ENCODE assay signal across 25 cellular contexts in the genomic region with DNA sequence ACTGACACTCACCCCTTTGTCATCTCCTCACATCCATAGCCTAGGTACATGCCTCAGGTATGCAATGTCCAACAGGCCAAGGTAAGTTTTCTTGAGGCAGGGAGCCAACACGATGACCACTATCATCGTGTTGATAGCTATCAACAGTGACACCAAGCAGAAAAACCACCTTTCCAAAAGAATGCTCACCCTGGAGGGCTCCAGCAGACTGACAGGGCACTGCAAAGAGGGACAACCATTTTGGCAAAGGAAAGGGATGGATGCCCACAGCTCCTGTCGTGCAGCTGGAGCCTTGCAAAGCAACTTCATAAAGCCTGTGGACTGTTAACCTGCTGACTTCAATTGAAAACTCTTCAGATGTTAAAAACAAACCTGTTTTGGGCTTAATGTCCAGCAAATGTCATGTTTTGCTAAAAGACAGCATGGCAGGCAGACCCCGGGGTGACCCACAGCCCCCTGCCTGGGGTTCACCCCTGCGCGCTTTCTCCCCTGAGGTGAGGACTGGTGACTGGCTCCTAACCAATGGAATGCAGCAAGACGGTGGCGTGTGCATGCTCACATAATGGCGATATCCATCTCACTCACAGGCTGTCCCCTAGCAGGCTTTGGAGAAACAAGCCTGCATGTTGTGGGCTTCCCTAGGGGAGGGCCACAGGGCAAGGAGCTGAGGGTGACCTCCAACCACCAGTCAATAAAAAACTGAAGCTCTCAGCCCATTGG.
"Had no signal": no experiment of that assay in that cellular context is flagged by ENCODE, and none has a peak within 500 bp of the region (broad histone marks: within the 10 kb centered on the region; RNA-seq: fewer than 3 reads in every experiment).

No MANE protein-coding gene starts in this region.

- H3K4me3 ChIP-seq: MG63, SJSA1 had no signal

- H3K36me3 Mint-ChIP-seq: activated naive CD4-positive, alpha-beta T cell treated with anti-CD3 and anti-CD28 coated beads, Interleukin-2, amount 10 ng/mL, durations not matched to agents 7 days and 5 days; activated naive CD8-positive, alpha-beta T cell treated with anti-CD3 and anti-CD28 coated beads for 36 hours had no signal

- H3K9me3 ChIP-seq: MG63 had no signal

- DNase-seq: activated CD4-positive, alpha-beta T cell treated with anti-CD3 and anti-CD28 coated beads for 48 hours; activated CD4-positive, alpha-beta T cell treated with anti-CD3 and anti-CD28 coated beads, Interleukin-2, amount 50 U/mL, for 4 hours; activated CD4-positive, CD25-positive, alpha-beta regulatory T cell treated with anti-CD3 and anti-CD28 coated beads, Interleukin-2, amount 50 U/mL, for 72 hours; activated CD8-positive, alpha-beta T cell treated with anti-CD3 and anti-CD28 coated beads, Interleukin-2, amount 10 ng/mL, durations not matched to agents 7 days and 5 days; activated gamma-delta T cell; activated naive CD4-positive, alpha-beta T cell treated with anti-CD3 and anti-CD28 coated beads, Interleukin-2, amount 10 ng/mL, durations not matched to agents 7 days and 5 days; activated naive CD8-positive, alpha-beta T cell treated with anti-CD3 and anti-CD28 coated beads for 36 hours; activated T-cell treated with anti-CD3 and anti-CD28 coated beads, Interleukin-2, amount 50 U/mL, for 24 hours; brain microvascular endothelial cell; MG63; MV-4-11; NCI-H1092 treated with DMSO at 0.1 percent for 48 hours; NCI-H1436; NCI-H1694 treated with DMSO at 0.1 percent for 48 hours; NCI-H2029 treated with DMSO at 0.1 percent for 48 hours; NCI-H510A treated with DMSO at 0.1 percent for 48 hours; NCI-H69; SHP77; SW 1271 had no signal

- H3K9me3 Mint-ChIP-seq: activated naive CD8-positive, alpha-beta T cell treated with anti-CD3 and anti-CD28 coated beads for 36 hours; activated T-cell treated with anti-CD3 and anti-CD28 coated beads, Interleukin-2, amount 50 U/mL, for 24 hours; activated T-helper 1 cell treated with anti-CD3 and anti-CD28 coated beads, Interleukin-12 subunit alpha, Interleukin-12 subunit beta, Interleukin-2, Interleukin-4 antibody, amounts not matched to agents 30 ng/mL and 10 ng/mL and 1 ng/mL, durations not matched to agents 14 hours and 24 hours and 36 hours; T-helper 2 cell treated with Interferon-gamma antibody and Interleukin-4, amounts not matched to agents 5 μg/mL and 100 μg/mL, for 36 hours had no signal

- H3K27me3 ChIP-seq: brain microvascular endothelial cell, MG63, SJSA1 had no signal

- H3K27ac Mint-ChIP-seq: activated CD8-positive, alpha-beta T cell treated with anti-CD3 and anti-CD28 coated beads, Interleukin-2, amount 10 ng/mL, durations not matched to agents 7 days and 5 days; activated naive CD4-positive, alpha-beta T cell treated with anti-CD3 and anti-CD28 coated beads, Interleukin-2, amount 10 ng/mL, durations not matched to agents 7 days and 5 days; activated naive CD8-positive, alpha-beta T cell treated with anti-CD3 and anti-CD28 coated beads for 36 hours; activated T-cell treated with anti-CD3 and anti-CD28 coated beads, Interleukin-2, amount 50 U/mL, for 24 hours; activated T-helper 1 cell treated with anti-CD3 and anti-CD28 coated beads, Interleukin-12 subunit alpha, Interleukin-12 subunit beta, Interleukin-2, Interleukin-4 antibody, amounts not matched to agents 30 ng/mL and 10 ng/mL and 1 ng/mL, durations not matched to agents 14 hours and 24 hours and 36 hours; T-helper 2 cell treated with Interferon-gamma antibody and Interleukin-4, amounts not matched to agents 5 μg/mL and 100 μg/mL, for 36 hours; WTC11 had no signal

- FAIRE-seq: RCC 7860 had no signal

- H3K27me3 Mint-ChIP-seq: activated naive CD4-positive, alpha-beta T cell treated with anti-CD3 and anti-CD28 coated beads, Interleukin-2, amount 10 ng/mL, durations not matched to agents 7 days and 5 days; activated naive CD8-positive, alpha-beta T cell treated with anti-CD3 and anti-CD28 coated beads for 36 hours; activated T-cell treated with anti-CD3 and anti-CD28 coated beads, Interleukin-2, amount 50 U/mL, for 24 hours had no signal

- H3K4me3 Mint-ChIP-seq: activated CD8-positive, alpha-beta T cell treated with anti-CD3 and anti-CD28 coated beads, Interleukin-2, amount 10 ng/mL, durations not matched to agents 7 days and 5 days; activated naive CD4-positive, alpha-beta T cell treated with anti-CD3 and anti-CD28 coated beads, Interleukin-2, amount 10 ng/mL, durations not matched to agents 7 days and 5 days; activated naive CD8-positive, alpha-beta T cell treated with anti-CD3 and anti-CD28 coated beads for 36 hours; activated T-cell treated with anti-CD3 and anti-CD28 coated beads, Interleukin-2, amount 50 U/mL, for 24 hours; activated T-helper 1 cell treated with anti-CD3 and anti-CD28 coated beads, Interleukin-12 subunit alpha, Interleukin-12 subunit beta, Interleukin-2, Interleukin-4 antibody, amounts not matched to agents 30 ng/mL and 10 ng/mL and 1 ng/mL, durations not matched to agents 14 hours and 24 hours and 36 hours; T-helper 2 cell treated with Interferon-gamma antibody and Interleukin-4, amounts not matched to agents 5 μg/mL and 100 μg/mL, for 36 hours; WTC11 had no signal

- H3K27ac ChIP-seq: brain microvascular endothelial cell, SJSA1 had no signal

- H3K4me1 ChIP-seq: SJSA1 had no signal

- ATAC-seq: activated CD8-positive, alpha-beta T cell treated with anti-CD3 and anti-CD28 coated beads, Interleukin-2, amount 10 ng/mL, durations not matched to agents 7 days and 5 days; SK-N-SH treated with all-trans-retinoic acid at 6 μM for 48 hours; WTC11 had no signal

- H3K4me1 Mint-ChIP-seq: activated naive CD4-positive, alpha-beta T cell treated with anti-CD3 and anti-CD28 coated beads, Interleukin-2, amount 10 ng/mL, durations not matched to agents 7 days and 5 days; activated naive CD8-positive, alpha-beta T cell treated with anti-CD3 and anti-CD28 coated beads for 36 hours; WTC11 had no signal

- H3K36me3 ChIP-seq: brain microvascular endothelial cell, MG63, SJSA1 had no signal
